In genomic region chr17:55444471-55445441, GRCh38 we compare ENCODE assay signal across 9 cellular contexts. TPM values are rescaled to one million over a fixed set of nuclear protein-coding genes. Genes with fewer than 3 reads are reported as not detected.
DNase-seq lines count a peak whose midpoint lies in the region; ATAC-seq and TF ChIP-seq lines count a peak whose summit lies in the region.
"Had no signal": no experiment of that assay in that cellular context is flagged by ENCODE, and none has a peak within 500 bp of the region (broad histone marks: within the 10 kb centered on the region; RNA-seq: fewer than 3 reads in every experiment).

No MANE protein-coding gene starts in this region.

- peaks cover 3% of the 10 kb centered on the region for H3K27me3 Mint-ChIP-seq in nephron progenitor cell (ENCODE audit: low read depth, poor library complexity)

- H3K36me3 ChIP-seq in muscle layer of duodenum (ENCODE audit: control insufficient read depth in 1 of 2, insufficient read depth in 2 of 2, low read length in 2 of 2): no peaks in the 10 kb centered on the region
- no peaks in the 10 kb centered on the region for H3K36me3 ChIP-seq in HAP-1 (replicated peaks)
- H3K36me3 ChIP-seq: thoracic aorta had no signal

- no peaks in the 10 kb centered on the region for H3K27me3 ChIP-seq in muscle layer of duodenum (ENCODE audit: low read depth, low read length)
- H3K27me3 ChIP-seq in HAP-1 (ENCODE audit: low read depth): no peaks in the 10 kb centered on the region

- TF ChIP-seq CTCF in nephron progenitor cell (IDR thresholded peaks at IDR 0.05): no peak

- H3K36me3 Mint-ChIP-seq in nephron progenitor cell (ENCODE audit: low read depth): no peaks in the 10 kb centered on the region

- H3K9me3 Mint-ChIP-seq in nephron progenitor cell: no peaks in the 10 kb centered on the region

- H3K4me1 ChIP-seq in muscle layer of duodenum (ENCODE audit: control insufficient read depth in 1 of 2, insufficient read depth in 2 of 2, low read length in 2 of 2) (peaks cover 0 to 25% of the 10 kb centered on the region in 2 donors), HAP-1 (no peaks in the 10 kb centered on the region)

- H3K27ac Mint-ChIP-seq in nephron progenitor cell: no peak overlapping the region

- ATAC-seq in GM18867 (IDR thresholded peaks at IDR 0.05; ENCODE audit: unreplicated experiment) (peak; percentile 56), HG02885 (IDR thresholded peaks at IDR 0.05; ENCODE audit: poor library complexity, unreplicated experiment) (peak; percentile 61)

- no peak overlapping the region for H3K4me3 ChIP-seq in muscle layer of duodenum (ENCODE audit: low read depth in 1 of 2, low read length in 2 of 2)
- no peak overlapping the region for H3K4me3 ChIP-seq in HAP-1
- H3K4me3 ChIP-seq: thoracic aorta had no signal

- H3K4me3 Mint-ChIP-seq in nephron progenitor cell: no peak overlapping the region

- peaks cover 15% of the 10 kb centered on the region for H3K4me1 Mint-ChIP-seq in nephron progenitor cell

- peak; percentile 47 for DNase-seq in RPMI7951 (ENCODE audit: low read depth)
- no peak for DNase-seq in HAP-1 (ENCODE audit: low spot score in 2 of 2)
- DNase-seq in DMS79 (lab: John Stamatoyannopoulos, UW): no peak
- DNase-seq in nephron progenitor cell: no peak
- DNase-seq in NCI-H226: no peak

- H3K9me3 ChIP-seq in muscle layer of duodenum (ENCODE audit: control insufficient read depth in 1 of 2, low read length in 2 of 2): no peaks in the 10 kb centered on the region
- H3K9me3 ChIP-seq in HAP-1: no peaks in the 10 kb centered on the region
- H3K9me3 ChIP-seq: thoracic aorta had no signal

- in situ Hi-C loops in HAP-1 (cut with MboI; ENCODE audit: low sequenced_read_pairs): no loop called here

- peak overlapping the region; percentile 88 for H3K27ac ChIP-seq in muscle layer of duodenum (ENCODE audit: low read length)
- H3K27ac ChIP-seq: thoracic aorta had no signal

RNA-seq across cellular contexts. Expression of gene MMD, which starts 23.1 kb away (rescaled TPM):
- total RNA-seq in RPMI7951 (2014; rRNA removed; shearing (Covaris generic)): 59.8 and 73.4 TPM in 2 replicates
